In the genomic region with DNA sequence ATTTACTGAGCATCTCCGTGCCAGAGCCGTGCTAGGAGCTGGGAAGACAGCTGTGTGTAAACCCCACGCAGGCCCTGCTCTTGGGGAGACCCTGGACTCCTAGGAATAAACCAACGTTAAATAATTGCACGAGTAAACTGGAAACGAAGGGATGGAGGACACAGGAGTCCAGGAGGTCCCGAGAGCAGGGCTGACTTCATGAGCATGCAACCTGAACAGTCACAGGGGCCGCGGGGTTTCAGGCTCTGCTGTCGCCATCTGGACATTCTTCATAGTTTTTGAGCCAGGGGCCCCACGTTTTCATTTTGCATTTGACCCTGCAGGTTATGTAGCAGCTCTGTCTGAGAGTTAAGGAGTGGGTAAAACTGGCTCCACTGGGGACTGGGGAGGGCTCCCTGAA, we compare ENCODE assay signal across 13 cellular contexts.
DNase-seq lines count a peak whose midpoint lies in the region; ATAC-seq and TF ChIP-seq lines count a peak whose summit lies in the region.
"Had no signal": no experiment of that assay in that cellular context is flagged by ENCODE, and none has a peak within 500 bp of the region (broad histone marks: within the 10 kb centered on the region; RNA-seq: fewer than 3 reads in every experiment).

No MANE protein-coding gene starts in this region.

- H2BK120ac ChIP-seq in mesenchymal stem cell (ENCODE audit: low read depth, low read length): peak overlapping the region; percentile 93

- H2AFZ ChIP-seq in mesenchymal stem cell (ENCODE audit: low read depth, low read length) (no peak overlapping the region), smooth muscle cell (ENCODE audit: low read depth) (no peak overlapping the region)

- intact Hi-C loops in colonic mucosa (cut with DNase I) (no loop called here), posterior cingulate gyrus (cut with DNase I) (no loop called here)

- H2BK15ac ChIP-seq in mesenchymal stem cell (ENCODE audit: low read depth, poor library complexity, severe bottlenecking): peak overlapping the region; percentile 87

- H3K14ac ChIP-seq in mesenchymal stem cell (ENCODE audit: low read length in 2 of 2): peak overlapping the region in 1 of 2 experiments; percentile 48

- no peak overlapping the region for H3K23ac ChIP-seq in mesenchymal stem cell (ENCODE audit: low read length in 2 of 2)

- peak overlapping the region; percentile 68 to 87 for H3K18ac ChIP-seq in mesenchymal stem cell (ENCODE audit: low read depth in 1 of 2, low read length in 2 of 2)

- H3K36me3 ChIP-seq in BLaER1 treated with 17β-estradiol and CSF1 and Interleukin-3, amounts not matched to agents 10 nM and 100 nM: peaks cover 0 to 8% (median 0%) of the 10 kb centered on the region in 11 experiments; a peak in 4 of 22 replicates
- no peaks in the 10 kb centered on the region for H3K36me3 ChIP-seq in colonic mucosa
- peaks cover 0 to 52% of the 10 kb centered on the region in 2 experiments for H3K36me3 ChIP-seq in mesenchymal stem cell (ENCODE audit: control insufficient read depth in 1 of 2, insufficient read depth in 2 of 2, low read depth in 1 of 2, low read length in 2 of 2)
- H3K36me3 ChIP-seq in smooth muscle cell (ENCODE audit: low read depth): no peaks in the 10 kb centered on the region

- H3K9ac ChIP-seq in BLaER1 treated with 17β-estradiol and CSF1 and Interleukin-3, amounts not matched to agents 10 nM and 100 nM: peak overlapping the region in 8 of 11 experiments; percentile 41 to 72 (median 62); a peak in 17 of 22 replicates
- H3K9ac ChIP-seq in colonic mucosa (ENCODE audit: low read depth in 2 of 2, low read length in 2 of 2) (no peak overlapping the region), mesenchymal stem cell (ENCODE audit: low read length) (peak overlapping the region; percentile 38), smooth muscle cell (ENCODE audit: low read depth) (no peak overlapping the region)

- peak overlapping the region; percentile 60 to 86 for H3K4ac ChIP-seq in mesenchymal stem cell (ENCODE audit: low read depth in 1 of 2, low read length in 2 of 2)

- H2BK12ac ChIP-seq in mesenchymal stem cell (ENCODE audit: low read length in 2 of 2): peak overlapping the region; percentile 69 to 97

- H3K4me3 ChIP-seq in BLaER1 treated with 17β-estradiol and CSF1 and Interleukin-3, amounts not matched to agents 10 nM and 100 nM: peak overlapping the region in 5 of 10 experiments; percentile 1 to 42 (median 26); a peak in 6 of 20 replicates
- no peak overlapping the region for H3K4me3 ChIP-seq in colonic mucosa
- H3K4me3 ChIP-seq in mesenchymal stem cell (ENCODE audit: insufficient read depth in 1 of 2, low read depth in 1 of 2, low read length in 2 of 2): peak overlapping the region in 1 of 2 experiments; percentile 32
- H3K4me3 ChIP-seq in smooth muscle cell: no peak overlapping the region

- H3K27ac ChIP-seq in BLaER1 treated with 17β-estradiol and CSF1 and Interleukin-3, amounts not matched to agents 10 nM and 100 nM: peak overlapping the region in 8 of 11 experiments; percentile 35 to 72 (median 64); a peak in 16 of 22 replicates
- H3K27ac ChIP-seq in colonic mucosa (peak overlapping the region; percentile 40), mesenchymal stem cell (ENCODE audit: low read length, poor library complexity, severe bottlenecking) (no peak overlapping the region), smooth muscle cell (ENCODE audit: low read depth) (no peak overlapping the region)
- H3K27ac ChIP-seq: neutrophil had no signal

- H4K8ac ChIP-seq in mesenchymal stem cell (ENCODE audit: low read length): peak overlapping the region; percentile 94

- peaks cover 0 to 9% (median 0%) of the 10 kb centered on the region in 11 experiments; a peak in 1 of 22 replicates for H3K27me3 ChIP-seq in BLaER1 treated with 17β-estradiol and CSF1 and Interleukin-3, amounts not matched to agents 10 nM and 100 nM
- H3K27me3 ChIP-seq in colonic mucosa (no peaks in the 10 kb centered on the region), mesenchymal stem cell (ENCODE audit: control insufficient read depth in 1 of 2, insufficient read depth in 1 of 2, low read length in 2 of 2) (no peaks in the 10 kb centered on the region), smooth muscle cell (ENCODE audit: low read depth) (no peaks in the 10 kb centered on the region)
- H3K27me3 ChIP-seq: neutrophil had no signal

- peak overlapping the region; percentile 77 to 93 (median 83) for H3K4me2 ChIP-seq in BLaER1 treated with 17β-estradiol and CSF1 and Interleukin-3, amounts not matched to agents 10 nM and 100 nM
- H3K4me2 ChIP-seq in mesenchymal stem cell (ENCODE audit: low read length, poor library complexity, severe bottlenecking) (no peak overlapping the region), smooth muscle cell (peak overlapping the region; percentile 48)

- no peak for ATAC-seq in HG03039 (IDR thresholded peaks at IDR 0.05; ENCODE audit: unreplicated experiment)

- H3K4me1 ChIP-seq in BLaER1 treated with 17β-estradiol and CSF1 and Interleukin-3, amounts not matched to agents 10 nM and 100 nM: peaks cover 24 to 94% (median 62%) of the 10 kb centered on the region in 10 experiments
- H3K4me1 ChIP-seq in colonic mucosa: no peaks in the 10 kb centered on the region
- H3K4me1 ChIP-seq in mesenchymal stem cell (ENCODE audit: control insufficient read depth, insufficient read depth, low read depth, low read length): peaks cover 13% of the 10 kb centered on the region
- H3K4me1 ChIP-seq in smooth muscle cell (ENCODE audit: low read depth): peaks cover 9% of the 10 kb centered on the region

- H2BK5ac ChIP-seq in mesenchymal stem cell (ENCODE audit: low read depth, low read length, poor library complexity, severe bottlenecking): no peak overlapping the region

- no peaks in the 10 kb centered on the region for H3K79me2 ChIP-seq in smooth muscle cell (ENCODE audit: low read depth)

- H3K79me1 ChIP-seq in mesenchymal stem cell (replicated peaks; ENCODE audit: low read length, poor library complexity, severe bottlenecking): peaks cover 6% of the 10 kb centered on the region

- peak overlapping the region; percentile 91 for H4K91ac ChIP-seq in mesenchymal stem cell (ENCODE audit: low read length)

- H4K20me1 ChIP-seq in BLaER1 treated with 17β-estradiol and CSF1 and Interleukin-3, amounts not matched to agents 10 nM and 100 nM: peaks cover 0 to 48% (median 15%) of the 10 kb centered on the region in 11 experiments; a peak in 14 of 22 replicates
- peaks cover 4% of the 10 kb centered on the region for H4K20me1 ChIP-seq in smooth muscle cell (ENCODE audit: low read depth)

- WGBS in mesenchymal stem cell: 50% methylated on average over 11 of the region's 11 CpGs
- 81% methylated on average over 11 of the region's 11 CpGs for WGBS in smooth muscle cell (ENCODE audit: low lambda C conversion rate)

- no peak overlapping the region for H2AK5ac ChIP-seq in mesenchymal stem cell (ENCODE audit: low read length, severe bottlenecking)

- DNase-seq in colonic mucosa (no peak), mesenchymal stem cell (no peak), smooth muscle cell (lab: John Stamatoyannopoulos, UW; ENCODE audit: unreplicated experiment) (no peak), posterior cingulate gyrus (no peak), HK-2 (ENCODE audit: unreplicated experiment) (no peak)
- no peak for DNase-seq in activated T-cell treated with anti-CD3 and anti-CD28 coated beads, Interleukin-2, amount 50 U/mL, for 48 hours
- DNase-seq: activated CD4-positive, alpha-beta T cell treated with anti-CD3 and anti-CD28 coated beads for 1 hour; DMS79 treated with DMSO at 0.1 percent for 48 hours; islet precursor cell; trophoblast cell had no signal

- TF ChIP-seq CTCF in colonic mucosa (IDR thresholded peaks at IDR 0.05) (no peak), smooth muscle cell (IDR thresholded peaks at IDR 0.05; ENCODE audit: borderline replicate concordance, insufficient read depth, poor library complexity, severe bottlenecking) (no peak)

- H3K9me3 ChIP-seq in BLaER1 treated with 17β-estradiol and CSF1 and Interleukin-3, amounts not matched to agents 10 nM and 100 nM (replicated peaks in 1 of 11): no peaks in the 10 kb centered on the region
- H3K9me3 ChIP-seq in colonic mucosa (no peaks in the 10 kb centered on the region), mesenchymal stem cell (ENCODE audit: control insufficient read depth, low read length) (no peaks in the 10 kb centered on the region), smooth muscle cell (replicated peaks; ENCODE audit: low read depth) (no peaks in the 10 kb centered on the region)
- H3K9me3 ChIP-seq: neutrophil had no signal

- no peaks in the 10 kb centered on the region for H3F3A ChIP-seq in smooth muscle cell (ENCODE audit: low read depth)

Comparison
In these comparisons a context has a peak if more than half of its experiments do, and no peak if none do; other contexts are left out.
1. H3K27ac ChIP-seq: peak in BLaER1 treated with 17β-estradiol and CSF1 and Interleukin-3, amounts not matched to agents 10 nM and 100 nM (8 of 11) and colonic mucosa (single experiment); none in mesenchymal stem cell (single experiment) and smooth muscle cell (single experiment).
2. H3K9ac ChIP-seq: peak in BLaER1 treated with 17β-estradiol and CSF1 and Interleukin-3, amounts not matched to agents 10 nM and 100 nM (8 of 11) and mesenchymal stem cell (single experiment); none in colonic mucosa (0 of 2) and smooth muscle cell (single experiment).